In genomic region chr18:63578357-63578958, GRCh38 we compare ENCODE assay signal across 8 cellular contexts. TPM values are rescaled to one million over a fixed set of nuclear protein-coding genes. Genes with fewer than 3 reads are reported as not detected.
A peak's percentile ranks its signal among the peaks of the same experiment; 100 is the strongest.
DNase-seq lines count a peak whose midpoint lies in the region; ATAC-seq, FAIRE-seq and TF ChIP-seq lines count a peak whose summit lies in the region.

No MANE protein-coding gene starts in this region.

- H3K9me1 ChIP-seq in endothelial cell of umbilical vein (replicated peaks; ENCODE audit: control insufficient read depth, extremely low read depth, insufficient read depth, low read length): no peaks in the 10 kb centered on the region

- H3K36me3 ChIP-seq in OCI-LY3 (replicated peaks; ENCODE audit: low read depth, low read length) (no peaks in the 10 kb centered on the region), endothelial cell of umbilical vein (ENCODE audit: control insufficient read depth in 2 of 2, extremely low read depth in 1 of 2, insufficient read depth in 2 of 2, low read length in 2 of 2) (no peaks in the 10 kb centered on the region), parathyroid adenoma (ENCODE audit: control insufficient read depth, insufficient read depth, low read length) (no peaks in the 10 kb centered on the region), ovary (no peaks in the 10 kb centered on the region)

- ATAC-seq in A549 (peak in 1 of 2 experiments; percentile 57; a peak in 3 of 6 replicates), HG03354 (IDR thresholded peaks at IDR 0.05; ENCODE audit: poor library complexity, severe bottlenecking, unreplicated experiment) (peak; percentile 85), HG02884 (IDR thresholded peaks at IDR 0.05; ENCODE audit: unreplicated experiment) (no peak)

- H3K9ac ChIP-seq in OCI-LY3 (ENCODE audit: low read length): no peak overlapping the region
- no peak overlapping the region for H3K9ac ChIP-seq in endothelial cell of umbilical vein (replicated peaks; ENCODE audit: extremely low read depth, insufficient read depth, low read length)
- no peak overlapping the region for H3K9ac ChIP-seq in parathyroid adenoma

- H3K4me1 ChIP-seq in A549 (no peaks in the 10 kb centered on the region), OCI-LY3 (ENCODE audit: low read length) (peaks cover 13% of the 10 kb centered on the region; the same call in 1 of the 2 replicates), endothelial cell of umbilical vein (ENCODE audit: control insufficient read depth, extremely low read depth, insufficient read depth, low read length) (no peaks in the 10 kb centered on the region), parathyroid adenoma (no peaks in the 10 kb centered on the region), ovary (ENCODE audit: insufficient read depth) (no peaks in the 10 kb centered on the region)

- intact Hi-C loops in endothelial cell of umbilical vein (cut with micrococcal nuclease) (loop anchor here (1.0 to 5.0 kb wide), 3 partner anchors 60 to 359 kb away; no protein-coding TSS in a partner anchor), ovary (cut with DNase I) (loop anchor here in 1 of 4 donors (10.0 kb wide), 1 partner anchor 64 kb away; no protein-coding TSS in a partner anchor)

- dilution Hi-C loops in endothelial cell of umbilical vein (cut with MboI; ENCODE audit: extremely low pct_ligation_motif_present, low sequenced_read_pairs): no loop called here

- POLR2A ChIA-PET in A549 (lab: Yijun Ruan, JAX): no interaction called here
- POLR2A ChIA-PET in endothelial cell of umbilical vein (lab: Charles Lee): no interaction called here

- 6% methylated on average over 5 of the region's 5 CpGs for WGBS in A549 (ENCODE audit: missing lambda C conversion rate)
- WGBS in ovary, 3 donors: 22 to 27% (median 27%) methylated on average over 5 of the region's 5 CpGs

- no TSS peak for BruUV-seq in endothelial cell of umbilical vein (replicated peaks; lab: Mats Ljungman, UMichigan)

- no peak overlapping the region for H3K27ac ChIP-seq in A549
- H3K27ac ChIP-seq in OCI-LY3 (ENCODE audit: low read length): no peak overlapping the region
- no peak overlapping the region for H3K27ac ChIP-seq in endothelial cell of umbilical vein (ENCODE audit: insufficient read depth, low read depth, low read length)
- no peak overlapping the region for H3K27ac ChIP-seq in parathyroid adenoma
- H3K27ac ChIP-seq in ovary: no peak overlapping the region

- H3K4me2 ChIP-seq in A549 (no peak overlapping the region), OCI-LY3 (ENCODE audit: low read length) (0 out of 2 replicates have a peak overlapping the region, but pooled peaks have one; percentile 16), endothelial cell of umbilical vein (ENCODE audit: insufficient read depth, low read length) (no peak overlapping the region), parathyroid adenoma (ENCODE audit: low read length) (no peak overlapping the region)

- H3K9me3 ChIP-seq in A549 (no peaks in the 10 kb centered on the region), OCI-LY3 (ENCODE audit: insufficient read depth, low read length) (no peaks in the 10 kb centered on the region), endothelial cell of umbilical vein (replicated peaks; ENCODE audit: control insufficient read depth, insufficient read depth, low read length) (no peaks in the 10 kb centered on the region), parathyroid adenoma (ENCODE audit: control insufficient read depth, low read length) (no peaks in the 10 kb centered on the region), ovary (no peaks in the 10 kb centered on the region)

- TF ChIP-seq POLR2A in A549 (IDR thresholded peaks at IDR 0.05; ENCODE audit: low read length): no peak
- no peak for TF ChIP-seq POLR2A in endothelial cell of umbilical vein (IDR thresholded peaks at IDR 0.05; ENCODE audit: low read depth, low read length)
- TF ChIP-seq POLR2A in ovary (IDR thresholded peaks at IDR 0.05): no peak

- TF ChIP-seq RAD21 in A549 (conservative IDR thresholded peaks at IDR 0.05 in 1 of 2, IDR thresholded peaks at IDR 0.05 in 1 of 2): peak; percentile 42 to 68; a peak in 4 of 5 replicates

- CTCF ChIA-PET in A549 (lab: Yijun Ruan, JAX) (interaction anchor here (0.6 to 4.8 kb wide), 13 partner anchors 13 to 868 kb away, joined by 3 to 31 read pairs (median 3); partner anchors contain the start of gene SERPINB12), endothelial cell of umbilical vein (lab: Charles Lee) (interaction anchor here (0.7 to 6.1 kb wide), 29 partner anchors 8 to 562 kb away, joined by 3 to 78 read pairs (median 5); partner anchors contain the start of genes SERPINB11 and SERPINB13)

- H3K4me3 ChIP-seq in A549 (no peak overlapping the region), OCI-LY3 (ENCODE audit: low read length) (no peak overlapping the region), endothelial cell of umbilical vein (replicated peaks in 1 of 3; ENCODE audit: insufficient read depth in 1 of 3, low read depth in 1 of 3, low read length in 3 of 3) (no peak overlapping the region), parathyroid adenoma (ENCODE audit: low read depth, low read length) (no peak overlapping the region), ovary (no peak overlapping the region)

- DNase-seq in A549 (ENCODE audit: low read depth in 1 of 2, low spot score in 1 of 2) (peak in 1 of 2 experiments; percentile 37), GM03348 (ENCODE audit: low spot score) (peak; percentile 53), endothelial cell of umbilical vein (ENCODE audit: low read depth, low spot score) (peak; percentile 53), ovary (no peak)

- TF ChIP-seq EP300 in A549 (IDR thresholded peaks at IDR 0.05) (no peak), ovary (IDR thresholded peaks at IDR 0.05) (no peak)

- peak; percentile 50 for TF ChIP-seq CTCF in A549 (IDR thresholded peaks at IDR 0.05)
- TF ChIP-seq CTCF in OCI-LY3 (IDR thresholded peaks at IDR 0.05; ENCODE audit: low read depth, low read length): peak; percentile 100
- TF ChIP-seq CTCF in endothelial cell of umbilical vein (IDR thresholded peaks at IDR 0.05; ENCODE audit: extremely low read depth in 1 of 2, insufficient read depth in 1 of 2, low read depth in 1 of 2, low read length in 2 of 2): peak; percentile 52 to 63
- TF ChIP-seq CTCF in parathyroid adenoma (IDR thresholded peaks at IDR 0.05): peak; percentile 32
- TF ChIP-seq CTCF in ovary (IDR thresholded peaks at IDR 0.05): no peak

- H3K79me2 ChIP-seq in OCI-LY3 (ENCODE audit: low read length): no peaks in the 10 kb centered on the region
- H3K79me2 ChIP-seq in endothelial cell of umbilical vein (ENCODE audit: control insufficient read depth, insufficient read depth, low read length): no peaks in the 10 kb centered on the region
- no peaks in the 10 kb centered on the region for H3K79me2 ChIP-seq in parathyroid adenoma

- no peaks in the 10 kb centered on the region for H4K20me1 ChIP-seq in OCI-LY3 (ENCODE audit: insufficient read depth, low read length)
- H4K20me1 ChIP-seq in endothelial cell of umbilical vein (replicated peaks; ENCODE audit: control insufficient read depth, extremely low read depth, insufficient read depth, low read length): no peaks in the 10 kb centered on the region

- no peaks in the 10 kb centered on the region for H3K27me3 ChIP-seq in OCI-LY3 (ENCODE audit: low read depth, low read length)
- no peaks in the 10 kb centered on the region for H3K27me3 ChIP-seq in endothelial cell of umbilical vein (ENCODE audit: control insufficient read depth in 2 of 2, insufficient read depth in 2 of 2, low read length in 2 of 2)
- no peaks in the 10 kb centered on the region for H3K27me3 ChIP-seq in parathyroid adenoma (ENCODE audit: control insufficient read depth, insufficient read depth, low read length)
- no peaks in the 10 kb centered on the region for H3K27me3 ChIP-seq in ovary

- FAIRE-seq in A549 (lab: Jason Lieb, UNC): no peak
- FAIRE-seq in endothelial cell of umbilical vein (lab: Jason Lieb, UNC): peak; percentile 83

- peak overlapping the region; percentile 22; the same call in 1 of the 2 replicates for H2AFZ ChIP-seq in OCI-LY3 (ENCODE audit: low read depth, low read length)
- H2AFZ ChIP-seq in endothelial cell of umbilical vein (ENCODE audit: low read depth, low read length): no peak overlapping the region
- H2AFZ ChIP-seq in parathyroid adenoma: no peak overlapping the region

TF ChIP-seq in A549, 52 proteins besides CTCF, POLR2A, EP300 and RAD21 (continues in another document):
- TF ChIP-seq MAZ (IDR thresholded peaks at IDR 0.05; ENCODE audit: borderline replicate concordance, low read depth, low read length): no peak

RNA-seq across cellular contexts. Expression of gene SERPINB13, which starts 8.7 kb away (rescaled TPM):
- not detected in 2 replicates for polyA plus RNA-seq in A549 (2011; rRNA removed)
- polyA plus RNA-seq in A549 (2012; cell fraction: cytosol; rRNA removed): not detected in 2 replicates
- not detected in 2 replicates for polyA plus RNA-seq in A549 (2012; cell fraction: nucleus; rRNA removed)
- not detected in 3 replicates for polyA plus RNA-seq in A549 (2017; fragmentation: RNase III; extraction: RNeasy Plus Mini Kit Qiagen cat#74134 plus additional on column Dnase treatment)
- polyA minus RNA-seq in A549 (2011; rRNA and poly(A)+ RNA removed): not detected in 2 replicates
- total RNA-seq in endothelial cell of umbilical vein: not detected in 2 replicates
- not detected in 2 replicates for polyA plus RNA-seq in endothelial cell of umbilical vein
- not detected in 2 replicates for polyA plus RNA-seq in endothelial cell of umbilical vein (2011; cell fraction: cytosol; rRNA removed)
- polyA plus RNA-seq in endothelial cell of umbilical vein (2011; cell fraction: nucleus; rRNA removed): not detected in 2 replicates
- polyA plus RNA-seq in endothelial cell of umbilical vein (2012): not detected in 2 replicates
- polyA minus RNA-seq in endothelial cell of umbilical vein: not detected in 2 replicates
- not detected for polyA minus RNA-seq in endothelial cell of umbilical vein (2011; cell fraction: cytosol; rRNA and poly(A)+ RNA removed)
- not detected in 2 replicates for polyA minus RNA-seq in endothelial cell of umbilical vein (2011; cell fraction: nucleus; rRNA and poly(A)+ RNA removed)
- total RNA-seq in ovary: under 1 TPM in 1 of 7 donors, not detected in 6; 0.46 TPM
- not detected for polyA plus RNA-seq in ovary

RNA-seq across cellular contexts. Expression of gene SERPINB12, which starts 36.3 kb away (rescaled TPM):
- polyA plus RNA-seq in A549 (2011; rRNA removed) (not detected in 2 replicates), A549 (2017; fragmentation: RNase III; extraction: RNeasy Plus Mini Kit Qiagen cat#74134 plus additional on column Dnase treatment) (not detected in 3 replicates), endothelial cell of umbilical vein (not detected in 2 replicates), ovary (not detected)
- polyA plus RNA-seq in A549 (2012; cell fraction: cytosol; rRNA removed): not detected in 2 replicates
- polyA plus RNA-seq in A549 (2012; cell fraction: nucleus; rRNA removed): not detected in 2 replicates
- not detected in 2 replicates for polyA minus RNA-seq in A549 (2011; rRNA and poly(A)+ RNA removed)
- total RNA-seq in endothelial cell of umbilical vein (not detected in 2 replicates), ovary (not detected)
- polyA plus RNA-seq in endothelial cell of umbilical vein (2011; cell fraction: cytosol; rRNA removed): not detected in 2 replicates
- polyA plus RNA-seq in endothelial cell of umbilical vein (2011; cell fraction: nucleus; rRNA removed): not detected in 2 replicates
- not detected in 2 replicates for polyA plus RNA-seq in endothelial cell of umbilical vein (2012)
- not detected in 2 replicates for polyA minus RNA-seq in endothelial cell of umbilical vein
- not detected for polyA minus RNA-seq in endothelial cell of umbilical vein (2011; cell fraction: cytosol; rRNA and poly(A)+ RNA removed)
- polyA minus RNA-seq in endothelial cell of umbilical vein (2011; cell fraction: nucleus; rRNA and poly(A)+ RNA removed): not detected in 2 replicates

Comparison
In these comparisons a context has a peak if more than half of its experiments do, and no peak if none do; other contexts are left out.
1. DNase-seq: peak in GM03348 (single experiment) and endothelial cell of umbilical vein (single experiment); none in ovary (0 of 5).
2. CTCF ChIP-seq: peak in A549 (single experiment), OCI-LY3 (single experiment), endothelial cell of umbilical vein (2 of 2) and parathyroid adenoma (single experiment); none in ovary (0 of 3).